8 cellular contexts compared by ENCODE assay signal in genomic region chr2:43222472-43223146, GRCh38. TPM values are rescaled to one million over a fixed set of nuclear protein-coding genes. Genes with fewer than 3 reads are reported as not detected.
DNase-seq lines count a peak whose midpoint lies in the region; ATAC-seq, FAIRE-seq and TF ChIP-seq lines count a peak whose summit lies in the region.

No MANE protein-coding gene starts in this region.

- H3K9me3 ChIP-seq in lung (ENCODE audit: control insufficient read depth in 2 of 2, insufficient read depth in 1 of 2, low read length in 1 of 2) (no peaks in the 10 kb centered on the region), aorta (ENCODE audit: control insufficient read depth, low read length) (no peaks in the 10 kb centered on the region)

- H3K4me3 Mint-ChIP-seq in stimulated activated naive CD8-positive, alpha-beta T cell treated with anti-CD3 and anti-CD28 coated beads, Interleukin-15, Interleukin-2, amounts not matched to agents 100 ng/mL and 50 ng/mL, for 24 hours = peak overlapping the region; percentile 93

- no peak for ATAC-seq in stimulated activated naive CD8-positive, alpha-beta T cell treated with anti-CD3 and anti-CD28 coated beads, Interleukin-15, Interleukin-2, amounts not matched to agents 100 U/mL and 50 U/mL, for 24 hours
- ATAC-seq in lung (ENCODE audit: insufficient read depth, low FRiP score) = no peak
- ATAC-seq in aorta (ENCODE audit: low FRiP score) = no peak

- H3K4me1 ChIP-seq in lung (ENCODE audit: control insufficient read depth in 2 of 2, insufficient read depth in 2 of 2, low read length in 2 of 2) = peaks cover 12 to 16% of the 10 kb centered on the region in 2 donors
- H3K4me1 ChIP-seq in aorta (ENCODE audit: control insufficient read depth in 1 of 2, insufficient read depth in 2 of 2, low read length in 2 of 2) = no peaks in the 10 kb centered on the region

- intact Hi-C loops in aorta (cut with DNase I) = loop anchor here (5.0 to 10.0 kb wide), 4 partner anchors 320 to 1168 kb away; no protein-coding TSS in a partner anchor

- in situ Hi-C loops in brain microvascular endothelial cell (cut with HindIII; ENCODE audit: low pct_ligation_motif_present, low sequenced_read_pairs) = no loop called here

- H3K27ac ChIP-seq in brain microvascular endothelial cell (peak overlapping the region; percentile 72), lung (ENCODE audit: low read depth in 1 of 2, low read length in 1 of 2) (peak overlapping the region; percentile 80 to 91), aorta (ENCODE audit: low read depth in 1 of 2, low read length in 2 of 2) (peak overlapping the region in 1 of 2 donors; percentile 15)

- WGBS in lung, 2 donors = 2 to 9% methylated on average over 6 of the region's 6 CpGs
- WGBS in aorta, 2 donors = 1% methylated on average over 6 of the region's 6 CpGs

- H3K27me3 Mint-ChIP-seq in stimulated activated naive CD8-positive, alpha-beta T cell treated with anti-CD3 and anti-CD28 coated beads, Interleukin-15, Interleukin-2, amounts not matched to agents 100 ng/mL and 50 ng/mL, for 24 hours = no peaks in the 10 kb centered on the region

- H3K27me3 ChIP-seq in brain microvascular endothelial cell (replicated peaks) (no peaks in the 10 kb centered on the region), lung (ENCODE audit: control insufficient read depth, insufficient read depth) (no peaks in the 10 kb centered on the region), aorta (ENCODE audit: control insufficient read depth in 1 of 2, insufficient read depth in 2 of 2, low read length in 1 of 2) (no peaks in the 10 kb centered on the region)

- no peak for DNase-seq in stimulated activated naive CD8-positive, alpha-beta T cell treated with anti-CD3 and anti-CD28 coated beads, Interleukin-15, Interleukin-2, amounts not matched to agents 100 U/mL and 50 U/mL, for 24 hours
- DNase-seq in brain microvascular endothelial cell (peak; percentile 7), lung (ENCODE audit: low spot score) (no peak), aorta (no peak), AML-193 (lab: John Stamatoyannopoulos, UW) (no peak), pons (ENCODE audit: low spot score) (no peak), frontal cortex (ENCODE audit: low spot score in 2 of 2) (no peak)

- H3K4me1 Mint-ChIP-seq in stimulated activated naive CD8-positive, alpha-beta T cell treated with anti-CD3 and anti-CD28 coated beads, Interleukin-15, Interleukin-2, amounts not matched to agents 100 ng/mL and 50 ng/mL, for 24 hours (ENCODE audit: low read depth) = peaks cover 58% of the 10 kb centered on the region

- H3K4me3 ChIP-seq in brain microvascular endothelial cell (ENCODE audit: low read depth, low read length) (peak overlapping the region; percentile 82), lung (no peak overlapping the region), aorta (ENCODE audit: low read length in 2 of 2) (peak overlapping the region; percentile 35 to 78)

- no peaks in the 10 kb centered on the region for H3K9me3 Mint-ChIP-seq in stimulated activated naive CD8-positive, alpha-beta T cell treated with anti-CD3 and anti-CD28 coated beads, Interleukin-15, Interleukin-2, amounts not matched to agents 100 ng/mL and 50 ng/mL, for 24 hours

- H3K36me3 ChIP-seq in brain microvascular endothelial cell (replicated peaks) (peaks cover 18% of the 10 kb centered on the region), lung (ENCODE audit: control insufficient read depth in 2 of 2, insufficient read depth in 2 of 2, low read length in 2 of 2) (peaks cover 4 to 19% of the 10 kb centered on the region in 2 donors), aorta (ENCODE audit: control insufficient read depth in 1 of 2, insufficient read depth in 2 of 2, low read length in 1 of 2) (peaks cover 0 to 10% of the 10 kb centered on the region in 2 donors)

- no peak for FAIRE-seq in frontal cortex (lab: Jason Lieb, UNC)

- TF ChIP-seq CTCF in brain microvascular endothelial cell (IDR thresholded peaks at IDR 0.05; ENCODE audit: low read depth, low read length, missing control alignments) (no peak), lung (IDR thresholded peaks at IDR 0.05; ENCODE audit: control extremely low read depth, extremely low read depth) (no peak)

- H3K36me3 Mint-ChIP-seq in stimulated activated naive CD8-positive, alpha-beta T cell treated with anti-CD3 and anti-CD28 coated beads, Interleukin-15, Interleukin-2, amounts not matched to agents 100 ng/mL and 50 ng/mL, for 24 hours (ENCODE audit: low read depth) = peaks cover 36% of the 10 kb centered on the region

- peak overlapping the region; percentile 99 for H3K27ac Mint-ChIP-seq in stimulated activated naive CD8-positive, alpha-beta T cell treated with anti-CD3 and anti-CD28 coated beads, Interleukin-15, Interleukin-2, amounts not matched to agents 100 ng/mL and 50 ng/mL, for 24 hours

RNA-seq across cellular contexts. Expression of gene ZFP36L2, which starts 3.8 kb away (rescaled TPM):
- total RNA-seq in lung (100 to 1,000 TPM in 1 of 2 donors, 10 to 100 TPM in 1; 63.1 to 110 TPM), aorta (100 to 1,000 TPM; 180 to 231 TPM), frontal cortex (2.4 TPM)
- polyA plus RNA-seq in lung (10 to 100 TPM; 38.3 to 70.1 TPM), aorta (100 to 1,000 TPM in 1 of 2 donors, 10 to 100 TPM in 1; 71.9 to 118 TPM)

Comparison
In these comparisons a context has a peak if more than half of its experiments do, and no peak if none do; other contexts are left out.
1. RNA of gene ZFP36L2, which starts 3.8 kb away (total RNA-seq): 180 to 231 TPM in aorta and 63.1 to 110 TPM in lung; 2.4 TPM in frontal cortex (single experiment); every median in the first group is over 10 times any median in the second.